Comparison of ENCODE assay signal across 9 cellular contexts in genomic region chr15:67120009-67120838, GRCh38. TPM values are rescaled to one million over a fixed set of nuclear protein-coding genes. Genes with fewer than 3 reads are reported as not detected.
DNase-seq lines count a peak whose midpoint lies in the region; ATAC-seq and TF ChIP-seq lines count a peak whose summit lies in the region.
"Had no signal": no experiment of that assay in that cellular context is flagged by ENCODE, and none has a peak within 500 bp of the region (broad histone marks: within the 10 kb centered on the region; RNA-seq: fewer than 3 reads in every experiment).

No MANE protein-coding gene starts in this region.

- no peak overlapping the region for H3K4me3 ChIP-seq in HCT116 (replicated peaks in 1 of 2; ENCODE audit: low read depth in 1 of 2, low read length in 2 of 2)
- no peak overlapping the region for H3K4me3 ChIP-seq in skin epidermis

- H2AFZ ChIP-seq in HCT116 (ENCODE audit: low read depth, low read length, poor library complexity, severe bottlenecking) = no peak overlapping the region

- intact Hi-C loops in HCT116 (cut with micrococcal nuclease) = no loop called here

- H3K36me3 ChIP-seq in HCT116 (ENCODE audit: control insufficient read depth in 1 of 2, insufficient read depth in 2 of 2, low read length in 2 of 2) = no peaks in the 10 kb centered on the region

- H3K27me3 ChIP-seq in HCT116 (ENCODE audit: insufficient read depth, low read length) = no peaks in the 10 kb centered on the region

- TF ChIP-seq RAD21 in HCT116 (IDR thresholded peaks at IDR 0.05; ENCODE audit: low read depth) = no peak

- no peak for TF ChIP-seq CTCF in HCT116 (IDR thresholded peaks at IDR 0.05 in 2 of 3, conservative IDR thresholded peaks at IDR 0.05 in 1 of 3; ENCODE audit: borderline replicate concordance in 1 of 3, insufficient read depth in 1 of 3, low read depth in 2 of 3, low read length in 2 of 3)

- no peaks in the 10 kb centered on the region for H3K9me2 ChIP-seq in HCT116 (ENCODE audit: insufficient read depth)

- CTCF ChIA-PET in HCT116 (lab: Charles Lee) = interaction anchor here (0.8 to 4.3 kb wide), 2 partner anchors 174 to 184 kb away, joined by 3 to 13 read pairs; no protein-coding TSS in a partner anchor
- CTCF ChIA-PET in activated CD8-positive, alpha-beta T cell treated with anti-CD3 and anti-CD28 coated beads, Interleukin-2, amount 10 ng/mL, durations not matched to agents 7 days and 5 days (lab: Charles Lee) = interaction anchor here (0.6 to 3.8 kb wide), 11 partner anchors 9 to 184 kb away, joined by 3 to 24 read pairs (median 4); no protein-coding TSS in a partner anchor

- peak overlapping the region; percentile 44 for H3K27ac ChIP-seq in HCT116 (ENCODE audit: low read depth, low read length)
- H3K27ac ChIP-seq in skin epidermis = peak overlapping the region in 20 of 21 experiments; percentile 65 to 94 (median 86)

- DNase-seq in HCT116 (ENCODE audit: low read depth, low spot score) = no peak
- DNase-seq in activated CD8-positive, alpha-beta T cell treated with anti-CD3 and anti-CD28 coated beads, Interleukin-2, amount 10 ng/mL, durations not matched to agents 7 days and 5 days = no peak
- DNase-seq in immature natural killer cell = no peak
- DNase-seq in NCI-H226 = no peak
- DNase-seq in NAMALWA (ENCODE audit: low spot score) = no peak
- DNase-seq in GM19240 (ENCODE audit: insufficient read length, low spot score) = no peak
- DNase-seq: NCI-H187 had no signal

- H3K9me3 ChIP-seq in HCT116 (ENCODE audit: control insufficient read depth in 1 of 2, insufficient read depth in 1 of 2, low read depth in 1 of 2, low read length in 2 of 2) = no peaks in the 10 kb centered on the region

- H3K4me1 Mint-ChIP-seq in activated CD8-positive, alpha-beta T cell treated with anti-CD3 and anti-CD28 coated beads, Interleukin-2, amount 10 ng/mL, durations not matched to agents 7 days and 5 days (ENCODE audit: low read depth) = peaks cover 88% of the 10 kb centered on the region
- peaks cover 92 to 96% of the 10 kb centered on the region in 2 donors for H3K4me1 Mint-ChIP-seq in immature natural killer cell

- H3K9ac ChIP-seq in HCT116 (ENCODE audit: low read length) = peak overlapping the region; percentile 70

- no peak for TF ChIP-seq POLR2A in HCT116 (IDR thresholded peaks at IDR 0.05; ENCODE audit: borderline replicate concordance, extremely low read depth, insufficient read depth, insufficient read length)

- no peaks in the 10 kb centered on the region for H3K9me3 Mint-ChIP-seq in activated CD8-positive, alpha-beta T cell treated with anti-CD3 and anti-CD28 coated beads, Interleukin-2, amount 10 ng/mL, durations not matched to agents 7 days and 5 days (ENCODE audit: insufficient read depth)
- no peaks in the 10 kb centered on the region for H3K9me3 Mint-ChIP-seq in immature natural killer cell

- no peaks in the 10 kb centered on the region for H4K20me1 ChIP-seq in HCT116 (ENCODE audit: insufficient read depth)

- POLR2A ChIA-PET in HCT116 (lab: Charles Lee) = interaction anchor here (1.2 to 1.5 kb wide), 4 partner anchors 9 to 56 kb away, joined by 3 to 4 read pairs (median 3); no protein-coding TSS in a partner anchor
- POLR2A ChIA-PET in activated CD8-positive, alpha-beta T cell treated with anti-CD3 and anti-CD28 coated beads, Interleukin-2, amount 10 ng/mL, durations not matched to agents 7 days and 5 days (lab: Charles Lee) = interaction anchor here (0.7 to 4.8 kb wide), 7 partner anchors 13 to 54 kb away, joined by 3 to 28 read pairs (median 7); partner anchors contain the start of gene SMAD3

- no TSS peak for BruUV-seq in HCT116 (replicated peaks; lab: Mats Ljungman, UMichigan)

- H3K4me2 ChIP-seq in HCT116 (ENCODE audit: low read length) = peak overlapping the region; percentile 39

- ATAC-seq in HCT116 (no peak), GM21619 (IDR thresholded peaks at IDR 0.05; ENCODE audit: unreplicated experiment) (no peak)
- no peak for ATAC-seq in activated CD8-positive, alpha-beta T cell treated with anti-CD3 and anti-CD28 coated beads, Interleukin-2, amount 10 ng/mL, durations not matched to agents 7 days and 5 days

- H3K36me3 Mint-ChIP-seq in activated CD8-positive, alpha-beta T cell treated with anti-CD3 and anti-CD28 coated beads, Interleukin-2, amount 10 ng/mL, durations not matched to agents 7 days and 5 days (ENCODE audit: low read depth) = peaks cover 28% of the 10 kb centered on the region
- peaks cover 0 to 3% (median 0%) of the 10 kb centered on the region in 3 donors for H3K36me3 Mint-ChIP-seq in immature natural killer cell

- peak overlapping the region; percentile 58 for H3K4me3 Mint-ChIP-seq in activated CD8-positive, alpha-beta T cell treated with anti-CD3 and anti-CD28 coated beads, Interleukin-2, amount 10 ng/mL, durations not matched to agents 7 days and 5 days
- H3K4me3 Mint-ChIP-seq in immature natural killer cell = peak overlapping the region; percentile 81 to 93 (median 84)

- RAD21 ChIA-PET in HCT116 (lab: Charles Lee; ENCODE audit: low non-redundant PET in 1 of 2, low total read pairs in 2 of 2, uncharacterized antibody in 2 of 2, unreplicated experiment in 2 of 2) = no interaction called here

- H3K27ac Mint-ChIP-seq in activated CD8-positive, alpha-beta T cell treated with anti-CD3 and anti-CD28 coated beads, Interleukin-2, amount 10 ng/mL, durations not matched to agents 7 days and 5 days = peak overlapping the region; percentile 95
- peak overlapping the region; percentile 96 to 100 (median 98) for H3K27ac Mint-ChIP-seq in immature natural killer cell

- no peaks in the 10 kb centered on the region for H3K27me3 Mint-ChIP-seq in activated CD8-positive, alpha-beta T cell treated with anti-CD3 and anti-CD28 coated beads, Interleukin-2, amount 10 ng/mL, durations not matched to agents 7 days and 5 days (ENCODE audit: low read depth)
- peaks cover 7 to 19% (median 18%) of the 10 kb centered on the region in 3 donors for H3K27me3 Mint-ChIP-seq in immature natural killer cell (ENCODE audit: low read depth in 3 of 3)

- peaks cover 99% of the 10 kb centered on the region for H3K79me2 ChIP-seq in HCT116 (ENCODE audit: insufficient read depth, low read length)

- H3K4me1 ChIP-seq in HCT116 (ENCODE audit: control insufficient read depth in 1 of 2, insufficient read depth in 2 of 2, low read length in 2 of 2) = peaks cover 94 to 100% of the 10 kb centered on the region in 2 experiments

TF ChIP-seq in HCT116, 20 proteins besides CTCF, POLR2A, EP300 and RAD21:
- TF ChIP-seq CEBPB (IDR thresholded peaks at IDR 0.05; ENCODE audit: low read depth) (no peak), EGR1 (IDR thresholded peaks at IDR 0.05; ENCODE audit: low read depth) (no peak), ZNF274 (IDR thresholded peaks at IDR 0.05; ENCODE audit: low read depth, low read length) (no peak), JUND (IDR thresholded peaks at IDR 0.05) (no peak), FOSL1 (IDR thresholded peaks at IDR 0.05; ENCODE audit: low read depth) (no peak), ZFX (IDR thresholded peaks at IDR 0.05) (no peak), YY1 (IDR thresholded peaks at IDR 0.05; ENCODE audit: extremely low read depth, insufficient replicate concordance, low read depth, low read length) (no peak), SIN3A (IDR thresholded peaks at IDR 0.05; ENCODE audit: low read depth) (no peak), EZH2phosphoT487 (IDR thresholded peaks at IDR 0.05; ENCODE audit: borderline replicate concordance) (no peak)
- TF ChIP-seq, protein P1, sequence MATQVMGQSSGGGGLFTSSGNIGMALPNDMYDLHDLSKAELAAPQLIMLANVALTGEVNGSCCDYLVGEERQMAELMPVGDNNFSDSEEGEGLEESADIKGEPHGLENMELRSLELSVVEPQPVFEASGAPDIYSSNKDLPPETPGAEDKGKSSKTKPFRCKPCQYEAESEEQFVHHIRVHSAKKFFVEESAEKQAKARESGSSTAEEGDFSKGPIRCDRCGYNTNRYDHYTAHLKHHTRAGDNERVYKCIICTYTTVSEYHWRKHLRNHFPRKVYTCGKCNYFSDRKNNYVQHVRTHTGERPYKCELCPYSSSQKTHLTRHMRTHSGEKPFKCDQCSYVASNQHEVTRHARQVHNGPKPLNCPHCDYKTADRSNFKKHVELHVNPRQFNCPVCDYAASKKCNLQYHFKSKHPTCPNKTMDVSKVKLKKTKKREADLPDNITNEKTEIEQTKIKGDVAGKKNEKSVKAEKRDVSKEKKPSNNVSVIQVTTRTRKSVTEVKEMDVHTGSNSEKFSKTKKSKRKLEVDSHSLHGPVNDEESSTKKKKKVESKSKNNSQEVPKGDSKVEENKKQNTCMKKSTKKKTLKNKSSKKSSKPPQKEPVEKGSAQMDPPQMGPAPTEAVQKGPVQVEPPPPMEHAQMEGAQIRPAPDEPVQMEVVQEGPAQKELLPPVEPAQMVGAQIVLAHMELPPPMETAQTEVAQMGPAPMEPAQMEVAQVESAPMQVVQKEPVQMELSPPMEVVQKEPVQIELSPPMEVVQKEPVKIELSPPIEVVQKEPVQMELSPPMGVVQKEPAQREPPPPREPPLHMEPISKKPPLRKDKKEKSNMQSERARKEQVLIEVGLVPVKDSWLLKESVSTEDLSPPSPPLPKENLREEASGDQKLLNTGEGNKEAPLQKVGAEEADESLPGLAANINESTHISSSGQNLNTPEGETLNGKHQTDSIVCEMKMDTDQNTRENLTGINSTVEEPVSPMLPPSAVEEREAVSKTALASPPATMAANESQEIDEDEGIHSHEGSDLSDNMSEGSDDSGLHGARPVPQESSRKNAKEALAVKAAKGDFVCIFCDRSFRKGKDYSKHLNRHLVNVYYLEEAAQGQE (IDR thresholded peaks at IDR 0.05; ENCODE audit: low read depth) = no peak

RNA-seq across cellular contexts. Expression of gene SMAD3, which starts 54.8 kb away (rescaled TPM):
- total RNA-seq in HCT116 (2021; ENCODE audit: unreplicated experiment) = 89.2 TPM
- polyA plus RNA-seq in HCT116 (2012) = 54.4 and 57.6 TPM in 2 replicates
- 10 to 100 TPM; 26.8 to 27.1 TPM for total RNA-seq in activated CD8-positive, alpha-beta T cell treated with anti-CD3 and anti-CD28 coated beads, Interleukin-2, amount 10 ng/mL, durations not matched to agents 7 days and 5 days
- polyA plus RNA-seq in immature natural killer cell = 10 to 100 TPM in 2 of 3 donors, 1 to 10 TPM in 1; 8.9 to 11.9 (median 10.0) TPM
